In genomic region chr5:132123578-132123977, GRCh38 we compare ENCODE assay signal across 14 cellular contexts. TPM values are rescaled to one million over a fixed set of nuclear protein-coding genes. Genes with fewer than 3 reads are reported as not detected.
"Had no signal": no experiment of that assay in that cellular context is flagged by ENCODE, and none has a peak within 500 bp of the region (broad histone marks: within the 10 kb centered on the region; RNA-seq: fewer than 3 reads in every experiment).

No MANE protein-coding gene starts in this region.

RNA-seq across cellular contexts. Expression of gene CSF2, which starts 50.0 kb away (rescaled TPM):
- total RNA-seq: kidney, left cardiac atrium, left colon, left lobe of liver, left ventricle myocardium inferior, left ventricle myocardium superior, liver, lower leg skin, mesenteric fat pad, mesothelial cell of epicardium, mucosa of descending colon, mucosa of gallbladder, myocyte had no signal
- polyA plus RNA-seq: liver; naive thymus-derived CD4-positive, alpha-beta T cell had no signal
